Comparison of ENCODE assay signal across 8 cellular contexts in genomic region chr3:195895078-195895899, GRCh38. TPM values are rescaled to one million over a fixed set of nuclear protein-coding genes. Genes with fewer than 3 reads are reported as not detected.
DNase-seq lines count a peak whose midpoint lies in the region; ATAC-seq lines count a peak whose summit lies in the region.

No MANE protein-coding gene starts in this region.

- peaks cover 47% of the 10 kb centered on the region for H3K4me1 Mint-ChIP-seq in activated CD4-positive, alpha-beta T cell treated with anti-CD3 and anti-CD28 coated beads, Interleukin-2, amount 10 ng/mL, durations not matched to agents 7 days and 5 days

- peak overlapping the region; percentile 87 for H3K27ac Mint-ChIP-seq in activated CD4-positive, alpha-beta T cell treated with anti-CD3 and anti-CD28 coated beads, Interleukin-2, amount 10 ng/mL, durations not matched to agents 7 days and 5 days

- H3K4me3 ChIP-seq in duodenal mucosa (ENCODE audit: low read depth in 1 of 2, low read length in 2 of 2) (peak overlapping the region; percentile 63 to 71), mesendoderm (ENCODE audit: low read length) (peak overlapping the region; percentile 46)

- no peak overlapping the region for H3K4ac ChIP-seq in mesendoderm (ENCODE audit: low read depth, low read length)

- peak; percentile 67 for ATAC-seq in HG02870 (IDR thresholded peaks at IDR 0.05; ENCODE audit: unreplicated experiment)

- peak overlapping the region; percentile 85 for H3K56ac ChIP-seq in mesendoderm (ENCODE audit: low read length)

- H2AK5ac ChIP-seq in mesendoderm (ENCODE audit: low read length), result no peak overlapping the region

- CTCF ChIA-PET in activated CD4-positive, alpha-beta T cell treated with anti-CD3 and anti-CD28 coated beads, Interleukin-2, amount 10 ng/mL, durations not matched to agents 7 days and 5 days (lab: Charles Lee), result interaction anchor here (0.6 to 10.4 kb wide), 25 partner anchors 9 to 624 kb away, joined by 3 to 128 read pairs (median 5); partner anchors contain the start of genes TNK2 and XXYLT1

- no peaks in the 10 kb centered on the region for H3K9me3 ChIP-seq in duodenal mucosa (ENCODE audit: control insufficient read depth in 1 of 2, low read length in 2 of 2)

- DNase-seq in NCI-H526 (lab: John Stamatoyannopoulos, UW), result peak; percentile 74 to 82
- no peak for DNase-seq in NCI-H526 treated with DMSO at 0.1 percent for 48 hours (lab: John Stamatoyannopoulos, UW)
- peak; percentile 58 for DNase-seq in NCI-H2196 treated with DMSO at 0.1 percent for 48 hours (lab: John Stamatoyannopoulos, UW; ENCODE audit: unreplicated experiment)
- peak; percentile 71 for DNase-seq in activated CD4-positive, alpha-beta T cell treated with anti-CD3 and anti-CD28 coated beads, Interleukin-2, amount 10 ng/mL, durations not matched to agents 7 days and 5 days
- peak; percentile 80 for DNase-seq in mesendoderm
- DNase-seq in stimulated activated CD8-positive, alpha-beta memory T cell treated with anti-CD3 and anti-CD28 coated beads, Interleukin-7, amount 100 ng/mL, for 24 hours (ENCODE audit: low read depth), result peak; percentile 29

- H3K4me3 Mint-ChIP-seq in activated CD4-positive, alpha-beta T cell treated with anti-CD3 and anti-CD28 coated beads, Interleukin-2, amount 10 ng/mL, durations not matched to agents 7 days and 5 days, result peak overlapping the region; percentile 87

- H3K23ac ChIP-seq in mesendoderm (ENCODE audit: low read length), result peak overlapping the region; percentile 18

- no peak overlapping the region for H2BK15ac ChIP-seq in mesendoderm (replicated peaks; ENCODE audit: low read depth)

- peak overlapping the region; percentile 65 for H3K18ac ChIP-seq in mesendoderm (ENCODE audit: low read length)

- POLR2A ChIA-PET in activated CD4-positive, alpha-beta T cell treated with anti-CD3 and anti-CD28 coated beads, Interleukin-2, amount 10 ng/mL, durations not matched to agents 7 days and 5 days (lab: Charles Lee), result interaction anchor here (0.6 to 1.5 kb wide), 2 partner anchors 13 to 30 kb away, joined by 3 to 6 read pairs; partner anchors contain the start of gene TNK2

- no peaks in the 10 kb centered on the region for H3K27me3 Mint-ChIP-seq in activated CD4-positive, alpha-beta T cell treated with anti-CD3 and anti-CD28 coated beads, Interleukin-2, amount 10 ng/mL, durations not matched to agents 7 days and 5 days

- no CpG with 5 or more reads among the region's 60 CpGs for WGBS in mesendoderm (ENCODE audit: extremely low coverage, insufficient coverage, low lambda C conversion rate)

- no peak overlapping the region for H2BK120ac ChIP-seq in mesendoderm (ENCODE audit: low read depth, low read length)

- no peaks in the 10 kb centered on the region for H3K9me3 Mint-ChIP-seq in activated CD4-positive, alpha-beta T cell treated with anti-CD3 and anti-CD28 coated beads, Interleukin-2, amount 10 ng/mL, durations not matched to agents 7 days and 5 days

- no peaks in the 10 kb centered on the region for H3K27me3 ChIP-seq in duodenal mucosa (ENCODE audit: control insufficient read depth in 1 of 2, insufficient read depth in 2 of 2, low read length in 2 of 2)
- H3K27me3 ChIP-seq in mesendoderm (ENCODE audit: insufficient read depth, low read length, poor library complexity), result no peaks in the 10 kb centered on the region

- H3K4me2 ChIP-seq in mesendoderm (ENCODE audit: low read length), result peak overlapping the region; percentile 72

- no peaks in the 10 kb centered on the region for H3K79me2 ChIP-seq in mesendoderm (ENCODE audit: control insufficient read depth, insufficient read depth, low read length)

- H3K9ac ChIP-seq in duodenal mucosa (ENCODE audit: low read depth in 1 of 2, low read length in 2 of 2), result peak overlapping the region; percentile 40 to 51
- peak overlapping the region; percentile 67 for H3K9ac ChIP-seq in mesendoderm (ENCODE audit: low read length)

- H3K36me3 ChIP-seq in duodenal mucosa (ENCODE audit: control insufficient read depth in 1 of 2, insufficient read depth in 2 of 2, low read length in 2 of 2) (no peaks in the 10 kb centered on the region), mesendoderm (ENCODE audit: control insufficient read depth, insufficient read depth, low read length) (no peaks in the 10 kb centered on the region)

- H4K8ac ChIP-seq in mesendoderm (ENCODE audit: low read depth, low read length), result no peak overlapping the region

- no peak overlapping the region for H4K5ac ChIP-seq in mesendoderm (ENCODE audit: low read length)

- H3K4me1 ChIP-seq in duodenal mucosa (ENCODE audit: control insufficient read depth in 1 of 2, insufficient read depth in 2 of 2, low read length in 2 of 2), result peaks cover 22 to 33% of the 10 kb centered on the region in 2 donors
- peaks cover 15% of the 10 kb centered on the region for H3K4me1 ChIP-seq in mesendoderm (ENCODE audit: control insufficient read depth, low read depth, low read length)

- peaks cover 5% of the 10 kb centered on the region for H3K79me1 ChIP-seq in mesendoderm (ENCODE audit: low read length)

- H3K36me3 Mint-ChIP-seq in activated CD4-positive, alpha-beta T cell treated with anti-CD3 and anti-CD28 coated beads, Interleukin-2, amount 10 ng/mL, durations not matched to agents 7 days and 5 days (ENCODE audit: low read depth), result peaks cover 14% of the 10 kb centered on the region

- no peak overlapping the region for H2BK5ac ChIP-seq in mesendoderm (ENCODE audit: low read length)

- H3K27ac ChIP-seq in duodenal mucosa (ENCODE audit: low read depth, low read length), result peak overlapping the region; percentile 20
- peak overlapping the region; percentile 29 for H3K27ac ChIP-seq in mesendoderm (ENCODE audit: low read depth, low read length)

RNA-seq across cellular contexts. Expression of gene TNK2, which starts 13.1 kb away (rescaled TPM):
- 100 to 1,000 TPM; 121 to 136 TPM for total RNA-seq in activated CD4-positive, alpha-beta T cell treated with anti-CD3 and anti-CD28 coated beads, Interleukin-2, amount 10 ng/mL, durations not matched to agents 7 days and 5 days
- 10.7 TPM for polyA plus RNA-seq in mesendoderm (2013, experiment 1 of 2)
- 10.4 TPM for polyA plus RNA-seq in mesendoderm (2013, experiment 2 of 2)
